ENCODE assay signal across 8 cellular contexts in the genomic region with DNA sequence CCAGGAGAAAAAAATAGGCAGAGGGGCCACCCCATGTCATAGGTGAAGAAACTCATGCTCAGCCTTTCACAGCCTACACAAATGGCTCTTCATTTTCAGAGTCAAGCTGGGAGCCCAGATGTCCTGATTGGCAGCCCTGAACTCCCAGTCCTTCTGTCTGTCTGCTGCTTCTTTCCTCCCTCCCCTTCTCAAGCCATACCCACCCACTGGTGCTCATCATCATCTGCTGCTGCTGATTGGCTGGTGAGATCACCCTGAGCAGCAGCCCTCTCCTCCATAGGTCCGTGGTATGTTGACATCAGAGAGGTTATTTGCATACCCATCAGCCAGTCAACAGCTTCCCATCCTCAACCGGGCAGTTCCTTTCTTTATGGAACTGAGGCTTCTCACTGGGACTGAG. TPM values are rescaled to one million over a fixed set of nuclear protein-coding genes. Genes with fewer than 3 reads are reported as not detected.
A peak's percentile ranks its signal among the peaks of the same experiment; 100 is the strongest.
DNase-seq lines count a peak whose midpoint lies in the region; ATAC-seq and TF ChIP-seq lines count a peak whose summit lies in the region.

No MANE protein-coding gene starts in this region.

- peak; percentile 50 for ATAC-seq in mucosa of descending colon
- no peak for ATAC-seq in GM21515 (IDR thresholded peaks at IDR 0.05; ENCODE audit: unreplicated experiment)
- ATAC-seq in HG03280 (IDR thresholded peaks at IDR 0.05; ENCODE audit: unreplicated experiment) = no peak

- no peaks in the 10 kb centered on the region for H3K36me3 ChIP-seq in mucosa of descending colon (ENCODE audit: low read depth)

- intact Hi-C loops in mucosa of descending colon (cut with DNase I, micrococcal nuclease) = no loop called here

- peak overlapping the region; percentile 41 for H3K4me3 ChIP-seq in NB4 (ENCODE audit: low read depth, low read length)
- no peak overlapping the region for H3K4me3 ChIP-seq in mucosa of descending colon

- H3K9me3 ChIP-seq in mucosa of descending colon = no peaks in the 10 kb centered on the region

- TF ChIP-seq POLR2A in NB4 (IDR thresholded peaks at IDR 0.05; ENCODE audit: extremely low read depth, insufficient read length) = no peak

- no peaks in the 10 kb centered on the region for H3K4me1 ChIP-seq in mucosa of descending colon (ENCODE audit: low read depth)

- peak; percentile 15 for DNase-seq in NCI-H1436 (lab: John Stamatoyannopoulos, UW)
- no peak for DNase-seq in NCI-H1436 treated with DMSO at 0.1 percent for 48 hours (lab: John Stamatoyannopoulos, UW)
- peak; percentile 96 for DNase-seq in NB4 (ENCODE audit: low read depth)
- DNase-seq in amniotic epithelial cell (ENCODE audit: low read depth) = peak; percentile 58
- no peak for DNase-seq in mucosa of descending colon
- no peak for DNase-seq in stimulated activated CD4-positive, alpha-beta T cell treated with anti-CD3 and anti-CD28 coated beads, Interleukin-4, amount 100 ng/mL, for 1 hour

- TF ChIP-seq CTCF in NB4 (IDR thresholded peaks at IDR 0.05; ENCODE audit: low read depth, low read length) (no peak), mucosa of descending colon (IDR thresholded peaks at IDR 0.05) (no peak)

RNA-seq across cellular contexts. Expression of gene PRDM11, which starts 46.1 kb away (rescaled TPM):
- 10 to 100 TPM in 2 of 3 donors, 1 to 10 TPM in 1; 7.6 to 25.2 (median 11.3) TPM for total RNA-seq in mucosa of descending colon

Comparison
In these comparisons a context has a peak if more than half of its experiments do, and no peak if none do; other contexts are left out.
1. DNase-seq: peak in NCI-H1436 (single experiment), NB4 (single experiment) and amniotic epithelial cell (single experiment); none in NCI-H1436 treated with DMSO at 0.1 percent for 48 hours (single experiment), mucosa of descending colon (0 of 3) and stimulated activated CD4-positive, alpha-beta T cell treated with anti-CD3 and anti-CD28 coated beads, Interleukin-4, amount 100 ng/mL, for 1 hour (single experiment).